ENCODE assay signal across 13 cellular contexts in genomic region chr12:127230843-127231260, GRCh38.
A peak's percentile ranks its signal among the peaks of the same experiment; 100 is the strongest.
DNase-seq lines count a peak whose midpoint lies in the region; ATAC-seq and TF ChIP-seq lines count a peak whose summit lies in the region.
"Had no signal": no experiment of that assay in that cellular context is flagged by ENCODE, and none has a peak within 500 bp of the region (broad histone marks: within the 10 kb centered on the region; RNA-seq: fewer than 3 reads in every experiment).

No MANE protein-coding gene starts in this region.

- DNase-seq in AG20443 (ENCODE audit: low spot score) (peak; percentile 21), HS-27A (ENCODE audit: low read depth) (peak; percentile 14), astrocyte of the hippocampus (ENCODE audit: low read depth, low spot score) (peak; percentile 91), kidney tubule cell (ENCODE audit: low spot score) (peak; percentile 99), NCI-H774 (lab: John Stamatoyannopoulos, UW) (no peak), NK-92 (lab: John Stamatoyannopoulos, UW; ENCODE audit: unreplicated experiment) (no peak), GM10266 (ENCODE audit: extremely low spot score) (no peak), left lobe of liver (ENCODE audit: low spot score) (no peak)
- DNase-seq: adrenal gland; DMS 273 treated with DMSO at 0.1 percent for 48 hours; NCI-H510A; nucleus accumbens; stimulated activated CD4-positive, alpha-beta T cell treated with anti-CD3 and anti-CD28 coated beads, Interleukin-2, amount 100 ng/mL, for 48 hours had no signal

- TF ChIP-seq CTCF in GM10266 (IDR thresholded peaks at IDR 0.05; ENCODE audit: control insufficient read depth, insufficient read depth, low read depth, missing control alignments), result no peak

- no peak for ATAC-seq in left lobe of liver

Comparison
In these comparisons a context has a peak if more than half of its experiments do, and no peak if none do; other contexts are left out.
1. DNase-seq: peak in AG20443 (single experiment), HS-27A (single experiment), astrocyte of the hippocampus (single experiment) and kidney tubule cell (single experiment); none in NCI-H774 (single experiment), NK-92 (single experiment), GM10266 (single experiment) and left lobe of liver (single experiment).